Comparison of ENCODE assay signal across 10 cellular contexts in the genomic region with DNA sequence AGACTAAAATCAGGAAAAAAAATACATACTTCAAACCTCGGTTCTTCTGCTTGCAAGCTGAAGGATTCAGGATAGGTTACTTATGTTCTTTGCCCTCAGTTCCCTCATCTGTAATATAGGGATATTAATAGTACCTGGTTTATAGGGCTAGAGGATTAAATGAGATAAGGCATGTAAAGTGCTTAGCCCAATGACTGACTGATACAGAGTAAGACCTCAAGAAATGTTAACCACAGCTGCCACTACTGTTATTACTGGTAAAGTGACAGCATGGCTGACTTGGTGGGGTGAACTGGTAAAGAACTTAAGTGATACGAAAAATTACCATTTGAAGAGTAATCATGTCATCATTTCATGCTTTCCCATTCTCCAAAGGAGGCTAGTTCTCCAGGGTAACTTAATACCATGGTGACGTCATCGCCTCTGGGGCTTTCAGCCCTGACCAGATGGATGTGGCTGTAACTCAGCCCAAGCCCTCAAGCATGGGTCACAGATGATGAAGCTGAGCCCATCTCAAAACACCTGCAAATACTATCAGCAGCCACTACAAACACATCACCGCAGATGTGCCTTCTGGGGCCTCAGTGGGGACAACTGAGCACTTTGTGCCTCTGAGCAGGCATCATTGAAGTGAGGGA. TPM values are rescaled to one million over a fixed set of nuclear protein-coding genes. Genes with fewer than 3 reads are reported as not detected.
DNase-seq lines count a peak whose midpoint lies in the region; ATAC-seq, FAIRE-seq and TF ChIP-seq lines count a peak whose summit lies in the region.
"Had no signal": no experiment of that assay in that cellular context is flagged by ENCODE, and none has a peak within 500 bp of the region (broad histone marks: within the 10 kb centered on the region; RNA-seq: fewer than 3 reads in every experiment).

No MANE protein-coding gene starts in this region.

- ATAC-seq in GM18870 (IDR thresholded peaks at IDR 0.05; ENCODE audit: unreplicated experiment), result peak; percentile 70
- no peak for ATAC-seq in natural killer cell
- ATAC-seq: left ventricle myocardium superior had no signal

- no peak for TF ChIP-seq CTCF in natural killer cell (IDR thresholded peaks at IDR 0.05)

- no peaks in the 10 kb centered on the region for H3K9me3 Mint-ChIP-seq in natural killer cell

- peaks cover 0 to 49% of the 10 kb centered on the region in 2 donors for H3K27me3 Mint-ChIP-seq in natural killer cell (ENCODE audit: low read depth in 2 of 2)

- no peak overlapping the region for H3K27ac Mint-ChIP-seq in natural killer cell

- no peaks in the 10 kb centered on the region for H3K4me1 Mint-ChIP-seq in natural killer cell

- intact Hi-C loops in natural killer cell (cut with micrococcal nuclease), result loop anchor here (5.0 kb wide), 1 partner anchor 156 kb away; no protein-coding TSS in a partner anchor

- DNase-seq in HTR-8/SVneo (ENCODE audit: insufficient read length, low spot score) (peak; percentile 27), SK-N-DZ (ENCODE audit: low spot score) (peak; percentile 38), islet precursor cell (peak; percentile 57), DMS153 treated with DMSO at 0.1 percent for 48 hours (lab: John Stamatoyannopoulos, UW; ENCODE audit: unreplicated experiment) (no peak), 8988T (no peak), NAMALWA (ENCODE audit: low spot score) (no peak), natural killer cell (no peak)
- DNase-seq: Karpas-422, left ventricle myocardium superior had no signal

- no peak overlapping the region for H3K4me3 Mint-ChIP-seq in natural killer cell

- no peak for FAIRE-seq in HTR-8/SVneo (lab: Jason Lieb, UNC)

- H3K36me3 Mint-ChIP-seq in natural killer cell, result no peaks in the 10 kb centered on the region

RNA-seq across cellular contexts. Expression of gene SCML1, which starts 44.5 kb away (rescaled TPM):
- 45.5 and 49.0 TPM in 2 replicates for polyA plus RNA-seq in SK-N-DZ (2014; cell fraction: cytosol; rRNA removed)
- polyA plus RNA-seq in SK-N-DZ (2014; cell fraction: nucleus; rRNA removed), result 94.9 and 118 TPM in 2 replicates
- total RNA-seq in natural killer cell, result 1 to 10 TPM; 4.5 to 6.9 (median 4.6) TPM

Comparison
In these comparisons a context has a peak if more than half of its experiments do, and no peak if none do; other contexts are left out.
1. DNase-seq: peak in HTR-8/SVneo (single experiment), SK-N-DZ (single experiment) and islet precursor cell (single experiment); none in DMS153 treated with DMSO at 0.1 percent for 48 hours (single experiment), 8988T (single experiment), NAMALWA (single experiment) and natural killer cell (single experiment).